Comparison of ENCODE assay signal across 6 cellular contexts in the genomic region with DNA sequence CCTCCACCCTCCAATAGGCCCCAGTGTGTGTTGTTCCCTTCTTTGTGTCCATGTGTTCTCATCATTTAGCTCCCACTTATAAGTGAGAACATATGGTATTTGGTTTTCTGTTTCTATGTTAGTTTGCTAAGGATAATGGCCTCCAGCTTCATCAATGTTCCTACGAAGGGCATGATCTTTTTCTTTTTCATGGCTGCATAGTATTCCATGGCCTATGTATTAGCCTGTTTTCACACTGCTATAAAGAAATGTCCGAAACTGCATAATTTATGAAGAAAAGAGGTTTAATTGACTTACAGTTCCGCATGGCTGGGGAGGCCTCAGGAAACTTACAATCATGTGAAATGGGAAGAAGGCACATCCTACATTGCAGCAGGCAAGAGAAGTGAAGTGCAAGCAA. TPM values are rescaled to one million over a fixed set of nuclear protein-coding genes. Genes with fewer than 3 reads are reported as not detected.
"Had no signal": no experiment of that assay in that cellular context is flagged by ENCODE, and none has a peak within 500 bp of the region (broad histone marks: within the 10 kb centered on the region; RNA-seq: fewer than 3 reads in every experiment).

No MANE protein-coding gene starts in this region.

RNA-seq across cellular contexts. Expression of gene NEUROD1, which starts 22.2 kb away (rescaled TPM):
- total RNA-seq: GM23248, GM23338, H1, H7, H9, HFFc6 had no signal
- polyA plus RNA-seq: GM23248, GM23338 had no signal

RNA-seq across cellular contexts. Expression of gene CERKL, which starts 45.6 kb away (rescaled TPM):
- total RNA-seq: GM23248, H1, H9 had no signal
